Comparison of ENCODE assay signal across 12 cellular contexts in genomic region chrX:15158350-15158735, GRCh38.
DNase-seq lines count a peak whose midpoint lies in the region; ATAC-seq and TF ChIP-seq lines count a peak whose summit lies in the region.
"Had no signal": no experiment of that assay in that cellular context is flagged by ENCODE, and none has a peak within 500 bp of the region (broad histone marks: within the 10 kb centered on the region; RNA-seq: fewer than 3 reads in every experiment).

No MANE protein-coding gene starts in this region.

- no peaks in the 10 kb centered on the region for H3K9me3 ChIP-seq in A673 (ENCODE audit: low read depth, low read length, poor library complexity, severe bottlenecking)
- H3K9me3 ChIP-seq: suprapubic skin had no signal

- H3K4me3 ChIP-seq in A673 (ENCODE audit: low read depth, low read length, poor library complexity, severe bottlenecking): no peak overlapping the region
- H3K4me3 ChIP-seq: suprapubic skin had no signal

- no peaks in the 10 kb centered on the region for H3K27me3 Mint-ChIP-seq in activated CD4-positive, alpha-beta T cell treated with anti-CD3 and anti-CD28 coated beads, Interleukin-2, amount 10 ng/mL, durations not matched to agents 7 days and 5 days
- H3K27me3 Mint-ChIP-seq in stimulated activated memory B cell treated with anti-CD40 and anti-IgM and Interleukin-4, amounts not matched to agents 10 μg/mL and 1 μg/mL and 100 μg/mL, for 72 hours: no peaks in the 10 kb centered on the region
- H3K27me3 Mint-ChIP-seq: progenitor cell of endocrine pancreas had no signal

- no peaks in the 10 kb centered on the region for H3K36me3 ChIP-seq in A673 (ENCODE audit: insufficient read depth, low read length, poor library complexity, severe bottlenecking)
- H3K36me3 ChIP-seq: suprapubic skin had no signal

- H3K36me3 Mint-ChIP-seq in activated CD4-positive, alpha-beta T cell treated with anti-CD3 and anti-CD28 coated beads, Interleukin-2, amount 10 ng/mL, durations not matched to agents 7 days and 5 days (ENCODE audit: low read depth): peaks cover 7% of the 10 kb centered on the region
- H3K36me3 Mint-ChIP-seq in stimulated activated memory B cell treated with anti-CD40 and anti-IgM and Interleukin-4, amounts not matched to agents 10 μg/mL and 1 μg/mL and 100 μg/mL, for 72 hours: no peaks in the 10 kb centered on the region

- peaks cover 11% of the 10 kb centered on the region for H3K9me3 Mint-ChIP-seq in activated CD4-positive, alpha-beta T cell treated with anti-CD3 and anti-CD28 coated beads, Interleukin-2, amount 10 ng/mL, durations not matched to agents 7 days and 5 days
- no peaks in the 10 kb centered on the region for H3K9me3 Mint-ChIP-seq in stimulated activated memory B cell treated with anti-CD40 and anti-IgM and Interleukin-4, amounts not matched to agents 10 μg/mL and 1 μg/mL and 100 μg/mL, for 72 hours

- peak overlapping the region; percentile 71 for H3K4me3 Mint-ChIP-seq in activated CD4-positive, alpha-beta T cell treated with anti-CD3 and anti-CD28 coated beads, Interleukin-2, amount 10 ng/mL, durations not matched to agents 7 days and 5 days
- H3K4me3 Mint-ChIP-seq in stimulated activated memory B cell treated with anti-CD40 and anti-IgM and Interleukin-4, amounts not matched to agents 10 μg/mL and 1 μg/mL and 100 μg/mL, for 72 hours: peak overlapping the region; percentile 59

- POLR2A ChIA-PET in activated CD4-positive, alpha-beta T cell treated with anti-CD3 and anti-CD28 coated beads, Interleukin-2, amount 10 ng/mL, durations not matched to agents 7 days and 5 days (lab: Charles Lee): no interaction called here
- POLR2A ChIA-PET in A673 (lab: Charles Lee; ENCODE audit: low non-redundant PET): no interaction called here

- CTCF ChIA-PET in activated CD4-positive, alpha-beta T cell treated with anti-CD3 and anti-CD28 coated beads, Interleukin-2, amount 10 ng/mL, durations not matched to agents 7 days and 5 days (lab: Charles Lee): no interaction called here
- CTCF ChIA-PET in A673 (lab: Charles Lee): no interaction called here

- no peaks in the 10 kb centered on the region for H3K4me1 ChIP-seq in A673 (ENCODE audit: insufficient read depth, low read length, poor library complexity, severe bottlenecking)
- H3K4me1 ChIP-seq: suprapubic skin had no signal

- no TSS peak for BruUV-seq in A673 (replicated peaks; lab: Mats Ljungman, UMichigan)

- peaks cover 1% of the 10 kb centered on the region for H3K27me3 ChIP-seq in A673 (replicated peaks; ENCODE audit: insufficient read depth, low read depth, low read length, poor library complexity)
- H3K27me3 ChIP-seq: suprapubic skin had no signal

- TF ChIP-seq CTCF in A673 (conservative IDR thresholded peaks at IDR 0.05; ENCODE audit: low read depth, low read length): no peak

- no peak overlapping the region for H3K27ac ChIP-seq in A673 (ENCODE audit: low read depth, low read length, poor library complexity, severe bottlenecking)
- H3K27ac ChIP-seq: suprapubic skin had no signal

- ATAC-seq in GM21528 (IDR thresholded peaks at IDR 0.05; ENCODE audit: low FRiP score, unreplicated experiment): peak; percentile 15
- ATAC-seq in stimulated activated memory B cell treated with anti-CD40 and anti-IgM and Interleukin-4, amounts not matched to agents 10 μg/mL and 1 μg/mL and 100 μg/mL, for 72 hours: peak; percentile 31

- DNase-seq in activated CD4-positive, alpha-beta T cell treated with anti-CD3 and anti-CD28 coated beads, Interleukin-2, amount 10 ng/mL, durations not matched to agents 7 days and 5 days: no peak
- DNase-seq in activated CD4-positive, alpha-beta T cell treated with anti-CD3 and anti-CD28 coated beads, Interleukin-2, amount 50 U/mL, for 48 hours: no peak
- DNase-seq in OCI-M1 (lab: John Stamatoyannopoulos, UW): peak; percentile 10
- no peak for DNase-seq in NCI-H69 (lab: John Stamatoyannopoulos, UW)
- DNase-seq in A673 (ENCODE audit: low spot score): no peak
- no peak for DNase-seq in stimulated activated naive CD4-positive, alpha-beta T cell (lab: John Stamatoyannopoulos, UW)
- DNase-seq: H7, NCI-H2171 treated with DMSO at 0.1 percent for 48 hours had no signal

- H3K4me1 Mint-ChIP-seq in activated CD4-positive, alpha-beta T cell treated with anti-CD3 and anti-CD28 coated beads, Interleukin-2, amount 10 ng/mL, durations not matched to agents 7 days and 5 days: peaks cover 38% of the 10 kb centered on the region
- peaks cover 9% of the 10 kb centered on the region for H3K4me1 Mint-ChIP-seq in stimulated activated memory B cell treated with anti-CD40 and anti-IgM and Interleukin-4, amounts not matched to agents 10 μg/mL and 1 μg/mL and 100 μg/mL, for 72 hours

- H3K27ac Mint-ChIP-seq in activated CD4-positive, alpha-beta T cell treated with anti-CD3 and anti-CD28 coated beads, Interleukin-2, amount 10 ng/mL, durations not matched to agents 7 days and 5 days: peak overlapping the region; percentile 93
- H3K27ac Mint-ChIP-seq in stimulated activated memory B cell treated with anti-CD40 and anti-IgM and Interleukin-4, amounts not matched to agents 10 μg/mL and 1 μg/mL and 100 μg/mL, for 72 hours: peak overlapping the region; percentile 71
- H3K27ac Mint-ChIP-seq: progenitor cell of endocrine pancreas had no signal

- intact Hi-C loops in A673 (cut with micrococcal nuclease; ENCODE audit: unreplicated experiment): no loop called here
